In the genomic region with DNA sequence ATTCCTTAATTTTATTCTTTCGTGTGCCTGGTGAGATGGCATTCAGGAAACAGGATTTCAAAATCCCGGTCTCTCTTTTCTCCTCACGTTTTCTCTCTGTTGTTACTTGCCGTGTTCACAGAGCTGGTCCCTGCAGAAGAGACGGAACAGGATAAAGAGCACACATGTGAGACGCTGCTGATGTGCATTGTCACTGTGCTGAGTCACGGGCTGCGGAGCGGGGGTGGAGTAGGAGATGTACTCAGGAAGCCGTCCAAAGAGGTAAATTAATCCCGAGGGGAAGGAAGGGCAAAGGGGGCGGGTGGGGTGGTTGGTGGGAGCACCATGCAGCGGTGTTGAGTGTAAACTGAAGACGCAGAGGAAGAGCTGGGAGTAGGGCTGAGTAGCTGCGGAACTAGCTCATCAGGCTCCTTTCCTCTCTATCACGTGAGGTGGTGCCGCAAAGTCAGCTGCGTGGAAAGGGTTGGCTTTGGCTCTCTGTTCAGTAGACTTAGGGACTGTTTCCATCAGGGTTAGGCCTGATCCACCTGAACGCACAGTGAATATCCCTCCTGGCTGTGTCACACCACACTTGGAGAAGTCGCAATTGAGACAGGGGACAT, we compare ENCODE assay signal across 1 cellular context.
A peak's percentile ranks its signal among the peaks of the same experiment; 100 is the strongest.
TF ChIP-seq lines count a peak whose summit lies in the region.

No MANE protein-coding gene starts in this region.

TF ChIP-seq in K562, 482 proteins besides CTCF, POLR2A, EP300 and RAD21 (continued from another document and continues in another):
- TF ChIP-seq L3MBTL2 (IDR thresholded peaks at IDR 0.05) (peak; percentile 39; the same call in 1 of the 2 replicates), NELFE (IDR thresholded peaks at IDR 0.05; ENCODE audit: insufficient read depth, insufficient read length) (no peak), ERF (CRISPR knock-in tag; IDR thresholded peaks at IDR 0.05) (no peak), ZNF551 (CRISPR knock-in tag; IDR thresholded peaks at IDR 0.05) (no peak), ZNF444 (CRISPR knock-in tag; IDR thresholded peaks at IDR 0.05) (no peak), ZNF311 (CRISPR knock-in tag; IDR thresholded peaks at IDR 0.05) (no peak), ZNF124 (CRISPR knock-in tag; IDR thresholded peaks at IDR 0.05) (no peak), HDGF (IDR thresholded peaks at IDR 0.05) (no peak), SREBF1 (IDR thresholded peaks at IDR 0.05; ENCODE audit: borderline replicate concordance, low read depth, low read length) (no peak), HMG20A (CRISPR knock-in tag; conservative IDR thresholded peaks at IDR 0.05) (no peak), CEBPB (tag; IDR thresholded peaks at IDR 0.05) (no peak), KAT8 (IDR thresholded peaks at IDR 0.05; ENCODE audit: low read depth) (no peak), ZNF586 (CRISPR knock-in tag; conservative IDR thresholded peaks at IDR 0.05) (0 out of 2 replicates have a peak, but pooled peaks have one; percentile 52), THRAP3 (IDR thresholded peaks at IDR 0.05; ENCODE audit: borderline replicate concordance) (no peak; the same call in 1 of the 2 replicates), SAP30 (IDR thresholded peaks at IDR 0.05; ENCODE audit: borderline replicate concordance, insufficient read depth, low read depth, low read length, poor library complexity, severe bottlenecking) (peak; percentile 55), ZNF830 (CRISPR knock-in tag; IDR thresholded peaks at IDR 0.05) (no peak), FOXM1 (IDR thresholded peaks at IDR 0.05; ENCODE audit: low read depth) (peak; percentile 9), FOXM1 (CRISPR knock-in tag; IDR thresholded peaks at IDR 0.05; ENCODE audit: low read depth) (no peak), SPI1 (IDR thresholded peaks at IDR 0.05; ENCODE audit: borderline replicate concordance, low read depth, low read length) (no peak), ELF2 (CRISPR knock-in tag; IDR thresholded peaks at IDR 0.05) (no peak), GTF2F1 (IDR thresholded peaks at IDR 0.05; ENCODE audit: low read depth, low read length) (no peak), KDM4B (IDR thresholded peaks at IDR 0.05; ENCODE audit: borderline replicate concordance in 2 of 2, low read depth in 1 of 2) (no peak; a peak in 1 of 4 replicates), CHD4 (IDR thresholded peaks at IDR 0.05; ENCODE audit: insufficient read depth, insufficient replicate concordance, low read depth, low read length, poor library complexity, severe bottlenecking) (no peak), ZNF140 (CRISPR knock-in tag; IDR thresholded peaks at IDR 0.05) (no peak), HCFC1 (IDR thresholded peaks at IDR 0.05; ENCODE audit: low read depth, low read length) (peak; percentile 38), BRCA1 (IDR thresholded peaks at IDR 0.05) (no peak), BRCA1 (CRISPR knock-in tag; IDR thresholded peaks at IDR 0.05) (no peak), RFX1 (IDR thresholded peaks at IDR 0.05) (no peak), ADNP (tag; IDR thresholded peaks at IDR 0.05) (no peak; the same call in 1 of the 2 replicates), ZZZ3 (IDR thresholded peaks at IDR 0.05) (no peak), KLF16 (IDR thresholded peaks at IDR 0.05) (peak; percentile 51; the same call in 1 of the 2 replicates), ZNF76 (CRISPR knock-in tag; IDR thresholded peaks at IDR 0.05; ENCODE audit: borderline replicate concordance) (0 out of 2 replicates have a peak, but pooled peaks have one; percentile 12), ZNF232 (CRISPR knock-in tag; IDR thresholded peaks at IDR 0.05) (no peak), PCBP1 (IDR thresholded peaks at IDR 0.05; ENCODE audit: low read depth, low read length, poor library complexity, severe bottlenecking) (no peak), DACH1 (IDR thresholded peaks at IDR 0.05; ENCODE audit: partially characterized antibody) (peak; percentile 61), MCM5 (IDR thresholded peaks at IDR 0.05; ENCODE audit: low read depth) (no peak), SAFB (IDR thresholded peaks at IDR 0.05; ENCODE audit: borderline replicate concordance, low read depth, low read length) (no peak)
- TF ChIP-seq, protein P1, sequence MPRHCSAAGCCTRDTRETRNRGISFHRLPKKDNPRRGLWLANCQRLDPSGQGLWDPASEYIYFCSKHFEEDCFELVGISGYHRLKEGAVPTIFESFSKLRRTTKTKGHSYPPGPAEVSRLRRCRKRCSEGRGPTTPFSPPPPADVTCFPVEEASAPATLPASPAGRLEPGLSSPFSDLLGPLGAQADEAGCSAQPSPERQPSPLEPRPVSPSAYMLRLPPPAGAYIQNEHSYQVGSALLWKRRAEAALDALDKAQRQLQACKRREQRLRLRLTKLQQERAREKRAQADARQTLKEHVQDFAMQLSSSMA (CRISPR knock-in tag; IDR thresholded peaks at IDR 0.05), result no peak
- TF ChIP-seq, protein P2, sequence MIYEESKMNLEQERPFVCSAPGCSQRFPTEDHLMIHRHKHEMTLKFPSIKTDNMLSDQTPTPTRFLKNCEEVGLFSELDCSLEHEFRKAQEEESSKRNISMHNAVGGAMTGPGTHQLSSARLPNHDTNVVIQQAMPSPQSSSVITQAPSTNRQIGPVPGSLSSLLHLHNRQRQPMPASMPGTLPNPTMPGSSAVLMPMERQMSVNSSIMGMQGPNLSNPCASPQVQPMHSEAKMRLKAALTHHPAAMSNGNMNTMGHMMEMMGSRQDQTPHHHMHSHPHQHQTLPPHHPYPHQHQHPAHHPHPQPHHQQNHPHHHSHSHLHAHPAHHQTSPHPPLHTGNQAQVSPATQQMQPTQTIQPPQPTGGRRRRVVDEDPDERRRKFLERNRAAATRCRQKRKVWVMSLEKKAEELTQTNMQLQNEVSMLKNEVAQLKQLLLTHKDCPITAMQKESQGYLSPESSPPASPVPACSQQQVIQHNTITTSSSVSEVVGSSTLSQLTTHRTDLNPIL (CRISPR knock-in tag; IDR thresholded peaks at IDR 0.05), result no peak; the same call in 1 of the 2 replicates
- TF ChIP-seq, protein P3, sequence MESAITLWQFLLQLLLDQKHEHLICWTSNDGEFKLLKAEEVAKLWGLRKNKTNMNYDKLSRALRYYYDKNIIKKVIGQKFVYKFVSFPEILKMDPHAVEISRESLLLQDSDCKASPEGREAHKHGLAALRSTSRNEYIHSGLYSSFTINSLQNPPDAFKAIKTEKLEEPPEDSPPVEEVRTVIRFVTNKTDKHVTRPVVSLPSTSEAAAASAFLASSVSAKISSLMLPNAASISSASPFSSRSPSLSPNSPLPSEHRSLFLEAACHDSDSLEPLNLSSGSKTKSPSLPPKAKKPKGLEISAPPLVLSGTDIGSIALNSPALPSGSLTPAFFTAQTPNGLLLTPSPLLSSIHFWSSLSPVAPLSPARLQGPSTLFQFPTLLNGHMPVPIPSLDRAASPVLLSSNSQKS (CRISPR knock-in tag; IDR thresholded peaks at IDR 0.05), result no peak
- TF ChIP-seq, protein P4, sequence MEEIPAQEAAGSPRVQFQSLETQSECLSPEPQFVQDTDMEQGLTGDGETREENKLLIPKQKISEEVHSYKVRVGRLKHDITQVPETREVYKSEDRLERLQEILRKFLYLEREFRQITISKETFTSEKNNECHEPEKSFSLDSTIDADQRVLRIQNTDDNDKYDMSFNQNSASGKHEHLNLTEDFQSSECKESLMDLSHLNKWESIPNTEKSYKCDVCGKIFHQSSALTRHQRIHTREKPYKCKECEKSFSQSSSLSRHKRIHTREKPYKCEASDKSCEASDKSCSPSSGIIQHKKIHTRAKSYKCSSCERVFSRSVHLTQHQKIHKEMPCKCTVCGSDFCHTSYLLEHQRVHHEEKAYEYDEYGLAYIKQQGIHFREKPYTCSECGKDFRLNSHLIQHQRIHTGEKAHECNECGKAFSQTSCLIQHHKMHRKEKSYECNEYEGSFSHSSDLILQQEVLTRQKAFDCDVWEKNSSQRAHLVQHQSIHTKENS (CRISPR knock-in tag; IDR thresholded peaks at IDR 0.05), result no peak
- TF ChIP-seq, protein P5, sequence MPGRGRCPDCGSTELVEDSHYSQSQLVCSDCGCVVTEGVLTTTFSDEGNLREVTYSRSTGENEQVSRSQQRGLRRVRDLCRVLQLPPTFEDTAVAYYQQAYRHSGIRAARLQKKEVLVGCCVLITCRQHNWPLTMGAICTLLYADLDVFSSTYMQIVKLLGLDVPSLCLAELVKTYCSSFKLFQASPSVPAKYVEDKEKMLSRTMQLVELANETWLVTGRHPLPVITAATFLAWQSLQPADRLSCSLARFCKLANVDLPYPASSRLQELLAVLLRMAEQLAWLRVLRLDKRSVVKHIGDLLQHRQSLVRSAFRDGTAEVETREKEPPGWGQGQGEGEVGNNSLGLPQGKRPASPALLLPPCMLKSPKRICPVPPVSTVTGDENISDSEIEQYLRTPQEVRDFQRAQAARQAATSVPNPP (IDR thresholded peaks at IDR 0.05; ENCODE audit: borderline replicate concordance, insufficient read depth, insufficient read length), result no peak
- TF ChIP-seq, protein P6, sequence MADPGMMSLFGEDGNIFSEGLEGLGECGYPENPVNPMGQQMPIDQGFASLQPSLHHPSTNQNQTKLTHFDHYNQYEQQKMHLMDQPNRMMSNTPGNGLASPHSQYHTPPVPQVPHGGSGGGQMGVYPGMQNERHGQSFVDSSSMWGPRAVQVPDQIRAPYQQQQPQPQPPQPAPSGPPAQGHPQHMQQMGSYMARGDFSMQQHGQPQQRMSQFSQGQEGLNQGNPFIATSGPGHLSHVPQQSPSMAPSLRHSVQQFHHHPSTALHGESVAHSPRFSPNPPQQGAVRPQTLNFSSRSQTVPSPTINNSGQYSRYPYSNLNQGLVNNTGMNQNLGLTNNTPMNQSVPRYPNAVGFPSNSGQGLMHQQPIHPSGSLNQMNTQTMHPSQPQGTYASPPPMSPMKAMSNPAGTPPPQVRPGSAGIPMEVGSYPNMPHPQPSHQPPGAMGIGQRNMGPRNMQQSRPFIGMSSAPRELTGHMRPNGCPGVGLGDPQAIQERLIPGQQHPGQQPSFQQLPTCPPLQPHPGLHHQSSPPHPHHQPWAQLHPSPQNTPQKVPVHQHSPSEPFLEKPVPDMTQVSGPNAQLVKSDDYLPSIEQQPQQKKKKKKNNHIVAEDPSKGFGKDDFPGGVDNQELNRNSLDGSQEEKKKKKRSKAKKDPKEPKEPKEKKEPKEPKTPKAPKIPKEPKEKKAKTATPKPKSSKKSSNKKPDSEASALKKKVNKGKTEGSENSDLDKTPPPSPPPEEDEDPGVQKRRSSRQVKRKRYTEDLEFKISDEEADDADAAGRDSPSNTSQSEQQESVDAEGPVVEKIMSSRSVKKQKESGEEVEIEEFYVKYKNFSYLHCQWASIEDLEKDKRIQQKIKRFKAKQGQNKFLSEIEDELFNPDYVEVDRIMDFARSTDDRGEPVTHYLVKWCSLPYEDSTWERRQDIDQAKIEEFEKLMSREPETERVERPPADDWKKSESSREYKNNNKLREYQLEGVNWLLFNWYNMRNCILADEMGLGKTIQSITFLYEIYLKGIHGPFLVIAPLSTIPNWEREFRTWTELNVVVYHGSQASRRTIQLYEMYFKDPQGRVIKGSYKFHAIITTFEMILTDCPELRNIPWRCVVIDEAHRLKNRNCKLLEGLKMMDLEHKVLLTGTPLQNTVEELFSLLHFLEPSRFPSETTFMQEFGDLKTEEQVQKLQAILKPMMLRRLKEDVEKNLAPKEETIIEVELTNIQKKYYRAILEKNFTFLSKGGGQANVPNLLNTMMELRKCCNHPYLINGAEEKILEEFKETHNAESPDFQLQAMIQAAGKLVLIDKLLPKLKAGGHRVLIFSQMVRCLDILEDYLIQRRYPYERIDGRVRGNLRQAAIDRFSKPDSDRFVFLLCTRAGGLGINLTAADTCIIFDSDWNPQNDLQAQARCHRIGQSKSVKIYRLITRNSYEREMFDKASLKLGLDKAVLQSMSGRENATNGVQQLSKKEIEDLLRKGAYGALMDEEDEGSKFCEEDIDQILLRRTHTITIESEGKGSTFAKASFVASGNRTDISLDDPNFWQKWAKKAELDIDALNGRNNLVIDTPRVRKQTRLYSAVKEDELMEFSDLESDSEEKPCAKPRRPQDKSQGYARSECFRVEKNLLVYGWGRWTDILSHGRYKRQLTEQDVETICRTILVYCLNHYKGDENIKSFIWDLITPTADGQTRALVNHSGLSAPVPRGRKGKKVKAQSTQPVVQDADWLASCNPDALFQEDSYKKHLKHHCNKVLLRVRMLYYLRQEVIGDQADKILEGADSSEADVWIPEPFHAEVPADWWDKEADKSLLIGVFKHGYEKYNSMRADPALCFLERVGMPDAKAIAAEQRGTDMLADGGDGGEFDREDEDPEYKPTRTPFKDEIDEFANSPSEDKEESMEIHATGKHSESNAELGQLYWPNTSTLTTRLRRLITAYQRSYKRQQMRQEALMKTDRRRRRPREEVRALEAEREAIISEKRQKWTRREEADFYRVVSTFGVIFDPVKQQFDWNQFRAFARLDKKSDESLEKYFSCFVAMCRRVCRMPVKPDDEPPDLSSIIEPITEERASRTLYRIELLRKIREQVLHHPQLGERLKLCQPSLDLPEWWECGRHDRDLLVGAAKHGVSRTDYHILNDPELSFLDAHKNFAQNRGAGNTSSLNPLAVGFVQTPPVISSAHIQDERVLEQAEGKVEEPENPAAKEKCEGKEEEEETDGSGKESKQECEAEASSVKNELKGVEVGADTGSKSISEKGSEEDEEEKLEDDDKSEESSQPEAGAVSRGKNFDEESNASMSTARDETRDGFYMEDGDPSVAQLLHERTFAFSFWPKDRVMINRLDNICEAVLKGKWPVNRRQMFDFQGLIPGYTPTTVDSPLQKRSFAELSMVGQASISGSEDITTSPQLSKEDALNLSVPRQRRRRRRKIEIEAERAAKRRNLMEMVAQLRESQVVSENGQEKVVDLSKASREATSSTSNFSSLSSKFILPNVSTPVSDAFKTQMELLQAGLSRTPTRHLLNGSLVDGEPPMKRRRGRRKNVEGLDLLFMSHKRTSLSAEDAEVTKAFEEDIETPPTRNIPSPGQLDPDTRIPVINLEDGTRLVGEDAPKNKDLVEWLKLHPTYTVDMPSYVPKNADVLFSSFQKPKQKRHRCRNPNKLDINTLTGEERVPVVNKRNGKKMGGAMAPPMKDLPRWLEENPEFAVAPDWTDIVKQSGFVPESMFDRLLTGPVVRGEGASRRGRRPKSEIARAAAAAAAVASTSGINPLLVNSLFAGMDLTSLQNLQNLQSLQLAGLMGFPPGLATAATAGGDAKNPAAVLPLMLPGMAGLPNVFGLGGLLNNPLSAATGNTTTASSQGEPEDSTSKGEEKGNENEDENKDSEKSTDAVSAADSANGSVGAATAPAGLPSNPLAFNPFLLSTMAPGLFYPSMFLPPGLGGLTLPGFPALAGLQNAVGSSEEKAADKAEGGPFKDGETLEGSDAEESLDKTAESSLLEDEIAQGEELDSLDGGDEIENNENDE (IDR thresholded peaks at IDR 0.05; ENCODE audit: low read depth, low read length), result no peak
- TF ChIP-seq, protein P7, sequence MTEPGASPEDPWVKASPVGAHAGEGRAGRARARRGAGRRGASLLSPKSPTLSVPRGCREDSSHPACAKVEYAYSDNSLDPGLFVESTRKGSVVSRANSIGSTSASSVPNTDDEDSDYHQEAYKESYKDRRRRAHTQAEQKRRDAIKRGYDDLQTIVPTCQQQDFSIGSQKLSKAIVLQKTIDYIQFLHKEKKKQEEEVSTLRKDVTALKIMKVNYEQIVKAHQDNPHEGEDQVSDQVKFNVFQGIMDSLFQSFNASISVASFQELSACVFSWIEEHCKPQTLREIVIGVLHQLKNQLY (CRISPR knock-in tag; conservative IDR thresholded peaks at IDR 0.05), result no peak
- TF ChIP-seq, protein P8, sequence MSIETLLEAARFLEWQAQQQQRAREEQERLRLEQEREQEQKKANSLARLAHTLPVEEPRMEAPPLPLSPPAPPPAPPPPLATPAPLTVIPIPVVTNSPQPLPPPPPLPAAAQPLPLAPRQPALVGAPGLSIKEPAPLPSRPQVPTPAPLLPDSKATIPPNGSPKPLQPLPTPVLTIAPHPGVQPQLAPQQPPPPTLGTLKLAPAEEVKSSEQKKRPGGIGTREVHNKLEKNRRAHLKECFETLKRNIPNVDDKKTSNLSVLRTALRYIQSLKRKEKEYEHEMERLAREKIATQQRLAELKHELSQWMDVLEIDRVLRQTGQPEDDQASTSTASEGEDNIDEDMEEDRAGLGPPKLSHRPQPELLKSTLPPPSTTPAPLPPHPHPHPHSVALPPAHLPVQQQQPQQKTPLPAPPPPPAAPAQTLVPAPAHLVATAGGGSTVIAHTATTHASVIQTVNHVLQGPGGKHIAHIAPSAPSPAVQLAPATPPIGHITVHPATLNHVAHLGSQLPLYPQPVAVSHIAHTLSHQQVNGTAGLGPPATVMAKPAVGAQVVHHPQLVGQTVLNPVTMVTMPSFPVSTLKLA (conservative IDR thresholded peaks at IDR 0.05), result peak; percentile 65 to 84
